In the genomic region with DNA sequence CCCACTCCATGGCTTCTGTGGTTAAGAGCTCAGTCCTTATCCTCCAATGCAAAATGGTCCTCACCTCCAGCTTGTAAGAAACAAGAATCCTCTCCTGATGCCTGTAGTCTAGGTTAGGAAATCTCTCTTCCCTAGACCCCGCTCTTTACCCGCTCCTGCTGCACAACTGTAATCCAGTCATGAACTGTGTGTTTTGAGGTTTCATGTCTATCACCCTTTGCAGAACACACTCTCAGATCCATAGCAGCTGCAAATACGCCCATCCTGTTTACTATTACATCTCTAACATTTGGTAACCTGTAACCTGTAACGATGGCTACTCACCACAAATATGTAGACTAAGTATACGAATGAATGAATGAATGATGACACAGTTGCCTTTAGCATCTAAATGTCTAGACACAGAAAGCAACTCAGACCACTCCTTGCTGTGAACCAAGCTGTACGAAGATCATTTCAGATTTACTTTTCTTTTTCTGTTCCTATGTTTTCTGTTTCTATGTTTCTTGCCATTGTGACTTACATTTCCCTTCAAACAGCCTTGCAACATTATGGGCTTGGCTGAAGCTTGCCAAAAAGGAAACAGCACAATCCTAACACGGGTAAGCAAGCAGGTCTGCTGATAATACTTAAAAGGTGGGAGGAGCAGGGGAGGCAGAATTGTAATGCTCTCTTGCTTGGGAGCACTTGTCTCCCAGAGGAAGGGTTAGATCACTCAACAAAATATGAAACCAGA, we compare ENCODE assay signal across 8 cellular contexts. TPM values are rescaled to one million over a fixed set of nuclear protein-coding genes. Genes with fewer than 3 reads are reported as not detected.
DNase-seq lines count a peak whose midpoint lies in the region; ATAC-seq and TF ChIP-seq lines count a peak whose summit lies in the region.

No MANE protein-coding gene starts in this region.

- peak; percentile 49 for DNase-seq in GM12864 (ENCODE audit: low read depth)
- no peak for DNase-seq in upper lobe of right lung
- no peak for DNase-seq in stimulated activated CD4-positive, alpha-beta T cell treated with anti-CD3 and anti-CD28 coated beads, Interleukin-4, amount 100 ng/mL, for 1 hour
- DNase-seq in GM20000 (ENCODE audit: low spot score): no peak

- H3K27ac ChIP-seq in cingulate gyrus (ENCODE audit: low read depth, low read length): peak overlapping the region; percentile 11
- H3K27ac ChIP-seq in upper lobe of right lung: peak overlapping the region; percentile 76

- intact Hi-C loops in upper lobe of right lung (cut with DNase I): no loop called here

- H3K27me3 ChIP-seq in upper lobe of right lung: no peaks in the 10 kb centered on the region

- peaks cover 33% of the 10 kb centered on the region for H3K4me1 ChIP-seq in upper lobe of right lung

- no peaks in the 10 kb centered on the region for H3K36me3 ChIP-seq in upper lobe of right lung

- H3K4me3 ChIP-seq in GM12864 (ENCODE audit: low read depth, low read length) (no peak overlapping the region), upper lobe of right lung (no peak overlapping the region)

- no peak for TF ChIP-seq CTCF in GM12864 (IDR thresholded peaks at IDR 0.05; ENCODE audit: low read depth, low read length, missing control alignments)
- TF ChIP-seq CTCF in upper lobe of right lung (IDR thresholded peaks at IDR 0.05): no peak
- no peak for TF ChIP-seq CTCF in GM20000 (IDR thresholded peaks at IDR 0.05; ENCODE audit: extremely low read depth, missing control alignments)

- no peaks in the 10 kb centered on the region for H3K9me3 ChIP-seq in upper lobe of right lung

- ATAC-seq in GM21423 (IDR thresholded peaks at IDR 0.05; ENCODE audit: unreplicated experiment) (peak; percentile 55), HG03565 (IDR thresholded peaks at IDR 0.05; ENCODE audit: unreplicated experiment) (peak; percentile 46), upper lobe of right lung (peak; percentile 58), HG02623 (IDR thresholded peaks at IDR 0.05; ENCODE audit: unreplicated experiment) (no peak)

RNA-seq across cellular contexts. Expression of a gene that starts 53.7 kb away (rescaled TPM):
- total RNA-seq in upper lobe of right lung: 31.9 TPM
